Comparison of ENCODE assay signal across 8 cellular contexts in genomic region chr15:44662478-44663409, GRCh38. TPM values are rescaled to one million over a fixed set of nuclear protein-coding genes. Genes with fewer than 3 reads are reported as not detected.
A peak's percentile ranks its signal among the peaks of the same experiment; 100 is the strongest.
DNase-seq lines count a peak whose midpoint lies in the region; ATAC-seq and TF ChIP-seq lines count a peak whose summit lies in the region.

No MANE protein-coding gene starts in this region.

- no peaks in the 10 kb centered on the region for H3K9me3 ChIP-seq in testis

- no peak for TF ChIP-seq POLR2A in testis (IDR thresholded peaks at IDR 0.05)

- peak; percentile 54 for DNase-seq in CMK (ENCODE audit: low read depth)
- DNase-seq in HT1080 (ENCODE audit: low read depth), result peak; percentile 69
- DNase-seq in RPMI7951 (ENCODE audit: low read depth), result peak; percentile 66
- DNase-seq in activated effector memory CD4-positive, alpha-beta T cell treated with Interleukin-2 at 50 U/mL for 16 hours, result peak; percentile 82
- peak; percentile 31 for DNase-seq in foreskin melanocyte
- peak; percentile 51 for DNase-seq in occipital lobe (lab: John Stamatoyannopoulos, UW)
- DNase-seq in testis, result peak; percentile 76

- H3K4me3 ChIP-seq in testis, result peak overlapping the region; percentile 99

- H3K36me3 ChIP-seq in testis (ENCODE audit: low read depth, missing control alignments), result no peaks in the 10 kb centered on the region

- ATAC-seq in GM21367 (IDR thresholded peaks at IDR 0.05; ENCODE audit: unreplicated experiment), result peak; percentile 34

- no peak for TF ChIP-seq CTCF in testis (IDR thresholded peaks at IDR 0.05)

- H3K27ac ChIP-seq in testis, result peak overlapping the region; percentile 95 to 97

- intact Hi-C loops in testis (cut with DNase I; ENCODE audit: low total_unique reads), result loop anchor here (5.0 kb wide), 1 partner anchor 75 kb away; the partner anchor contains the start of gene TRIM69

- H3K27me3 ChIP-seq in testis, result no peaks in the 10 kb centered on the region

- 2 to 4% methylated on average over 32 to 33 of the region's 34 CpGs for WGBS in testis, 2 donors

- H3K4me1 ChIP-seq in testis, result peaks cover 3% of the 10 kb centered on the region

RNA-seq across cellular contexts. Expression of gene SPG11, which starts 0.7 kb away (rescaled TPM):
- 24.5 and 26.7 TPM in 2 replicates for total RNA-seq in HT1080 (2014; rRNA removed; shearing (Covaris generic))
- 21.2 and 28.2 TPM in 2 replicates for polyA plus RNA-seq in HT1080 (2015; cell fraction: cytosol; rRNA removed)
- 78.7 and 108 TPM in 2 replicates for polyA plus RNA-seq in HT1080 (2015; cell fraction: nucleus; rRNA removed)
- 44.6 and 50.5 TPM in 2 replicates for total RNA-seq in RPMI7951 (2014; rRNA removed; shearing (Covaris generic))
- total RNA-seq in occipital lobe, result 88.6 TPM
- total RNA-seq in testis, result 100 to 1,000 TPM; 127 to 137 TPM
- 89.6 TPM for polyA plus RNA-seq in testis (ENCODE audit: insufficient read depth, low read depth, low replicate concordance)

RNA-seq across cellular contexts. Expression of gene PATL2, which starts 48.4 kb away (rescaled TPM):
- 0.10 and 0.13 TPM in 2 replicates for total RNA-seq in HT1080 (2014; rRNA removed; shearing (Covaris generic))
- polyA plus RNA-seq in HT1080 (2015; cell fraction: cytosol; rRNA removed), result 0.05 TPM in 1 of 2 replicates, not detected in the other
- polyA plus RNA-seq in HT1080 (2015; cell fraction: nucleus; rRNA removed), result 0.69 and 1.3 TPM in 2 replicates
- total RNA-seq in RPMI7951 (2014; rRNA removed; shearing (Covaris generic)), result 0.20 and 1.1 TPM in 2 replicates
- total RNA-seq in occipital lobe, result 0.78 TPM
- under 1 TPM; 0.62 to 0.87 TPM for total RNA-seq in testis
- polyA plus RNA-seq in testis (ENCODE audit: insufficient read depth, low read depth, low replicate concordance), result 0.76 TPM

RNA-seq across cellular contexts. Expression of gene B2M, which starts 48.6 kb away (rescaled TPM):
- 746 and 855 TPM in 2 replicates for total RNA-seq in HT1080 (2014; rRNA removed; shearing (Covaris generic))
- polyA plus RNA-seq in HT1080 (2015; cell fraction: cytosol; rRNA removed), result 1,336 and 1,712 TPM in 2 replicates
- 1,131 and 1,321 TPM in 2 replicates for polyA plus RNA-seq in HT1080 (2015; cell fraction: nucleus; rRNA removed)
- total RNA-seq in RPMI7951 (2014; rRNA removed; shearing (Covaris generic)), result 9,682 and 10,210 TPM in 2 replicates
- total RNA-seq in occipital lobe (316 TPM), testis (1,000 to 10,000 TPM in 1 of 2 donors, 100 to 1,000 TPM in 1; 439 to 1,401 TPM)
- 2,068 TPM for polyA plus RNA-seq in testis (ENCODE audit: insufficient read depth, low read depth, low replicate concordance)

Comparison
In these comparisons a context has a peak if more than half of its experiments do, and no peak if none do; other contexts are left out.
1. Peak in every context shown above with its lines: DNase-seq, ATAC-seq, H3K4me3 ChIP-seq and H3K27ac ChIP-seq.
2. DNase-seq: peak in every context shown above with its lines; median percentile 82 in activated effector memory CD4-positive, alpha-beta T cell treated with Interleukin-2 at 50 U/mL for 16 hours; 76 in testis; 69 in HT1080; 66 in RPMI7951; 54 in CMK; 51 in occipital lobe; 31 in foreskin melanocyte.